1 cellular context compared by ENCODE assay signal in the genomic region with DNA sequence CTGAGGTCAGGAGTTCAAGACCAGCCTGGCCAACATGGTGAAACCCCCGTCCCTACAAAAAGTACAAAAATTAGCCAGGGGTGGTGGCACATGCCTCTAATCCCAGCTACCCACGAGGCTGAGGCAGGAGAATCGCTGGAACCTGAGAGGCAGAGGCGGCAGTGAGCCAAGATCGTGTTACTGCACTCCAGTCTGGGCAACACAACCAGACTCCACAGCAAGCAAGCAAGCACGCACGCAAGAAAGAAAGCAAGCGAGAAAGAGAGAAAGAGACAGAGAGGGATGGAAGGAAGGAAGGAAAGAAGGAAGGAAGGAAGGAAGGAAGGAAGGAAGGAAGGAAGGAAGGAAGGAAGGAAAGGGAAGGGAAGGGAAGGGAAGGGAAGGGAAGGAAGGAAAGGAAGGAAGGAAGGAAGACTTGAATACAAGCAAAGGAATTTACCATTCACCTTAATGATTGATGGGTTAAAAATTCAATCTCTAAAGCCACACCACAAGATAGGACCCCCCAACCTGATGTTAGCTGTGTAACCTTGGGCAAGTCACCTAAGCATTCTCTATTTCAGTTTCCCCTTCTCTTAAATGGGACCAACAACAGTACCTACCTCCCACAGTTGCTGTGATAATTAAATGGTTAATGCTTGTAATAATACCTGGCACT.
A peak's percentile ranks its signal among the peaks of the same experiment; 100 is the strongest.
TF ChIP-seq lines count a peak whose summit lies in the region.

No MANE protein-coding gene starts in this region.

TF ChIP-seq in GM12878, 131 proteins besides CTCF, POLR2A, EP300 and RAD21:
- TF ChIP-seq USF1 (IDR thresholded peaks at IDR 0.05; ENCODE audit: borderline replicate concordance, extremely low read length, insufficient read depth, low read depth, low read length) (no peak), ETV6 (conservative IDR thresholded peaks at IDR 0.05 in 1 of 2, IDR thresholded peaks at IDR 0.05 in 1 of 2; ENCODE audit: borderline replicate concordance in 1 of 2, low read depth in 1 of 2) (peak in 1 of 2 experiments; percentile 66; a peak in 1 of 4 replicates)
